In genomic region chr6:28589234-28589951, GRCh38 we compare ENCODE assay signal across 1 cellular context.
TF ChIP-seq lines count a peak whose summit lies in the region.

No MANE protein-coding gene starts in this region.

TF ChIP-seq in HepG2, 621 proteins besides CTCF, POLR2A, EP300 and RAD21 (continued from another document):
- peak; percentile 89 for TF ChIP-seq MIXL1 (CRISPR knock-in tag; IDR thresholded peaks at IDR 0.05)
- no peak for TF ChIP-seq SMARCC2 (IDR thresholded peaks at IDR 0.05)
- no peak for TF ChIP-seq CREB1 (IDR thresholded peaks at IDR 0.05)
- peak; percentile 75 for TF ChIP-seq CREB1 (CRISPR knock-in tag; IDR thresholded peaks at IDR 0.05)
- peak; percentile 44; the same call in 1 of the 2 replicates for TF ChIP-seq ESRRA (CRISPR knock-in tag; IDR thresholded peaks at IDR 0.05; ENCODE audit: low read depth)
- TF ChIP-seq HBP1 (CRISPR knock-in tag; IDR thresholded peaks at IDR 0.05; ENCODE audit: low read depth), result 0 out of 2 replicates have a peak, but pooled peaks have one; percentile 31
- peak; percentile 34; the same call in 1 of the 2 replicates for TF ChIP-seq HMGXB3 (CRISPR knock-in tag; IDR thresholded peaks at IDR 0.05; ENCODE audit: borderline replicate concordance)
TF ChIP-seq in HepG2: peak in this region for 259.
